8 cellular contexts compared by ENCODE assay signal in the genomic region with DNA sequence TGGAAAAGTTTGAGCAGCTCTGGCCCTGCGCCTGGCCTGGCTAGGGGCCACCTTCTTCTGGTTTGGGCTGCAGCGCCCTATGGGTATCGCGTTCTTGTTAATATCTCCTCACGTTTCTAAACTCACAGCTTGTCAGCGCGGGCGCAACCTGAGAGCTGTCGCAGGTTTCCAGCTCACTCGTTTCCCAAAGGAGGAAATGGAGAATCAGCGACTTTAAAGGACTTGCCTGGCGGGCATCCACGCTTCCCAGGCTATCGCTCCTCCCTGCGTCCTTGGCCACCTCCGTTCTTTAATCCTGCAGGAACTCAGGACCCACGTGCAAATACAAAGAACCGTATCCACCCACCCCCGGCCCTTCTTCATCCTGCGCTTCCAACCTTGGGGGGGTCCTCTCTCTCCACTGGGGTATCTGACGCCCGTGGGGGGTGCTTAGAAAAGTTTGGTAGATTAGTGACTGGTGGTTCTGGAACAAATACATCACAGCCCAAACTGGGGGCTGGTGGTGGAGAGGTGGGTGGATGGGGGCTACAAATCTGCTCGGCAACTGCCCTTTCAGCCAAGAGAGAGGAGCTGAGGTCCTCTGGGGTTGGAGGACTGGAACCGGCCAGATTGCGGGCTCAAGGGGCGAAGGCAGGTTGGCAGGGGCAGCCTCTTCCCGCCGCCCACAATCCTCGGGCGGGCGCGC. TPM values are rescaled to one million over a fixed set of nuclear protein-coding genes. Genes with fewer than 3 reads are reported as not detected.
A peak's percentile ranks its signal among the peaks of the same experiment; 100 is the strongest.
DNase-seq lines count a peak whose midpoint lies in the region; ATAC-seq and TF ChIP-seq lines count a peak whose summit lies in the region.

No MANE protein-coding gene starts in this region.

- H4K20me1 ChIP-seq in Karpas-422 (ENCODE audit: insufficient read depth, low read depth, low read length): no peaks in the 10 kb centered on the region

- H3K27ac Mint-ChIP-seq in endodermal cell (peak overlapping the region; percentile 98), memory B cell (no peak overlapping the region)

- H3K79me2 ChIP-seq in Karpas-422 (ENCODE audit: low read length): peaks cover 31% of the 10 kb centered on the region

- H3K4me1 Mint-ChIP-seq in endodermal cell (peaks cover 17% of the 10 kb centered on the region), memory B cell (peaks cover 9% of the 10 kb centered on the region)

- H3K36me3 Mint-ChIP-seq in endodermal cell (ENCODE audit: low read depth): peaks cover 9% of the 10 kb centered on the region
- H3K36me3 Mint-ChIP-seq in memory B cell: no peaks in the 10 kb centered on the region

- peak overlapping the region; percentile 85 for H3K4me3 Mint-ChIP-seq in endodermal cell
- peak overlapping the region; percentile 89 for H3K4me3 Mint-ChIP-seq in memory B cell

- H3K4me1 ChIP-seq in Karpas-422 (ENCODE audit: low read length) (peaks cover 27% of the 10 kb centered on the region), endodermal cell (ENCODE audit: control insufficient read depth, insufficient read depth, low read length) (no peaks in the 10 kb centered on the region)

- WGBS in endodermal cell (ENCODE audit: insufficient coverage in 1 of 2, insufficient read length in 1 of 2), 2 experiments: 4 to 5% methylated on average over 20 to 32 of the region's 32 CpGs

- TF ChIP-seq CTCF in WI38 (IDR thresholded peaks at IDR 0.05; ENCODE audit: low read depth, low read length) (no peak), endodermal cell (conservative IDR thresholded peaks at IDR 0.05) (no peak)

- peak overlapping the region; percentile 86 for H3K9ac ChIP-seq in Karpas-422 (ENCODE audit: low read length)
- peak overlapping the region; percentile 88 for H3K9ac ChIP-seq in endodermal cell (ENCODE audit: extremely low read depth, low read length, poor library complexity, severe bottlenecking)

- H3K27ac ChIP-seq in Karpas-422 (ENCODE audit: low read length) (peak overlapping the region; percentile 96), endodermal cell (ENCODE audit: low read depth, low read length) (peak overlapping the region; percentile 97)

- H3K9me2 ChIP-seq in Karpas-422 (replicated peaks; ENCODE audit: insufficient read depth, low read length): no peaks in the 10 kb centered on the region

- H3K9me3 Mint-ChIP-seq in endodermal cell: no peaks in the 10 kb centered on the region
- H3K9me3 Mint-ChIP-seq in memory B cell: no peaks in the 10 kb centered on the region

- H3K27me3 ChIP-seq in Karpas-422 (ENCODE audit: low read length) (no peaks in the 10 kb centered on the region), endodermal cell (ENCODE audit: control insufficient read depth, insufficient read depth, low read length, poor library complexity, severe bottlenecking) (no peaks in the 10 kb centered on the region)

- H3K27me3 Mint-ChIP-seq in endodermal cell (ENCODE audit: insufficient read depth): peaks cover 9% of the 10 kb centered on the region
- H3K27me3 Mint-ChIP-seq in memory B cell: peaks cover 4% of the 10 kb centered on the region

- H3K4me3 ChIP-seq in Karpas-422 (ENCODE audit: low read length) (peak overlapping the region; percentile 88), WI38 (ENCODE audit: low read depth, low read length) (peak overlapping the region; percentile 90), endodermal cell (ENCODE audit: low read length) (peak overlapping the region; percentile 98)

- H3K36me3 ChIP-seq in Karpas-422 (ENCODE audit: insufficient read depth, low read length): peaks cover 20% of the 10 kb centered on the region
- H3K36me3 ChIP-seq in endodermal cell (ENCODE audit: control insufficient read depth, insufficient read depth, low read length): peaks cover 13% of the 10 kb centered on the region

- peak overlapping the region; percentile 29; the same call in 1 of the 2 replicates for H2AFZ ChIP-seq in Karpas-422 (ENCODE audit: low read length)

- no peaks in the 10 kb centered on the region for H3K9me3 ChIP-seq in Karpas-422 (ENCODE audit: low read length)
- no peaks in the 10 kb centered on the region for H3K9me3 ChIP-seq in endodermal cell (ENCODE audit: control insufficient read depth, low read length)

- DNase-seq in DMS114 treated with DMSO at 0.1 percent for 48 hours (lab: John Stamatoyannopoulos, UW; ENCODE audit: unreplicated experiment) (peak; percentile 8), Karpas-422 (peak; percentile 63), endodermal cell (peak; percentile 78), memory B cell (ENCODE audit: low spot score in 2 of 2) (no peak), superior temporal gyrus (ENCODE audit: extremely low spot score) (peak; percentile 62)

- H3K4me2 ChIP-seq in Karpas-422 (ENCODE audit: low read depth, low read length, poor library complexity, severe bottlenecking): peak overlapping the region; percentile 90

- ATAC-seq in memory B cell (ENCODE audit: low read depth) (no peak), HG02981 (IDR thresholded peaks at IDR 0.05; ENCODE audit: unreplicated experiment) (no peak), HG03442 (IDR thresholded peaks at IDR 0.05; ENCODE audit: unreplicated experiment) (no peak)

RNA-seq across cellular contexts. Expression of a gene that starts 0.6 kb away (rescaled TPM):
- 114 and 173 TPM in 2 replicates for total RNA-seq in Karpas-422 (2014; rRNA removed; shearing (Covaris generic); ENCODE audit: low replicate concordance)
- 10 to 100 TPM; 64.4 to 75.7 TPM for total RNA-seq in endodermal cell
- 194 TPM for polyA plus RNA-seq in endodermal cell (2013, experiment 1 of 2)
- polyA plus RNA-seq in endodermal cell (2013, experiment 2 of 2): 138 TPM

Comparison
In these comparisons a context has a peak if more than half of its experiments do, and no peak if none do; other contexts are left out.
1. DNase-seq: peak in DMS114 treated with DMSO at 0.1 percent for 48 hours (single experiment), Karpas-422 (single experiment), endodermal cell (single experiment) and superior temporal gyrus (single experiment); none in memory B cell (0 of 2).
2. Peak in every context shown above with its lines, with median percentiles within 50 percentile points of each other: H3K4me3 ChIP-seq.